16 cellular contexts compared by ENCODE assay signal in the genomic region with DNA sequence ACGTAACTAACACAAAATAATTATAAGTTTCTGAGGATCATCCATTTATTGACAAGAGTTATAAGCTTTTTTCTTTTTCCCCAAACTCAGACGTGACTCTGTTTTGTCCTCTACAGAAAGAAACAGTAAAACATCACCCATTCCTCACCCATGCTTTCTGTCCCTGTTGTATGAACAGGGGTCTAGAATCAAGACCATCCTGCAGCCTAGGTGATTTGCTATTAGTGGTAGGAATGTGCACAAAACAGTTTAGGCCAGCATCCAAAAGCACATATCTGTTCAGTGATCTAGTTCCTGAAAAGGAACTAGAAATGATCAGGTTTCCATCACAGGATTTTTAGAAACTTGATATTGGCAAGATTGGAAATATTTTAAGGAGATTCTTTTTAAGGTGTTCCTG.
"Had no signal": no experiment of that assay in that cellular context is flagged by ENCODE, and none has a peak within 500 bp of the region (broad histone marks: within the 10 kb centered on the region; RNA-seq: fewer than 3 reads in every experiment).

No MANE protein-coding gene starts in this region.

- DNase-seq: activated B cell treated with CpG ODN at 0.5 μM for 24 hours; activated CD4-positive, alpha-beta T cell treated with anti-CD3 and anti-CD28 coated beads, Interleukin-2, amount 10 ng/mL, durations not matched to agents 24 days and 14 days; activated CD8-positive, alpha-beta memory T cell treated with anti-CD3 and anti-CD28 coated beads, Interleukin-2, amount 50 U/mL, for 48 hours; activated gamma-delta T cell treated with Interleukin-2 at 50 U/mL for 16 hours; activated T-cell treated with anti-CD3 and anti-CD28 coated beads, Interleukin-2, amount 50 U/mL, for 72 hours; amniotic stem cell; glutamatergic neuron; retina; stimulated activated CD4-positive, alpha-beta T cell treated with anti-CD3 and anti-CD28 coated beads, Interleukin-2, amount 100 ng/mL, for 48 hours; T-helper 2 cell; transverse colon had no signal

- FAIRE-seq: colon had no signal

- H3K27ac ChIP-seq: SJSA1, transverse colon had no signal

- H3K27me3 ChIP-seq: esophagus muscularis mucosa, SJSA1, transverse colon had no signal

- H3K4me3 ChIP-seq: esophagus muscularis mucosa, SJSA1, transverse colon had no signal

- H3K4me1 Mint-ChIP-seq: activated B cell treated with CpG ODN at 0.5 μM for 24 hours; activated CD4-positive, alpha-beta T cell treated with anti-CD3 and anti-CD28 coated beads, Interleukin-2, amount 10 ng/mL, durations not matched to agents 24 days and 14 days; stimulated activated memory B cell treated with anti-CD40 and anti-IgM and Interleukin-4, amounts not matched to agents 10 μg/mL and 1 μg/mL and 100 μg/mL, for 72 hours had no signal

- H3K4me3 Mint-ChIP-seq: activated B cell treated with CpG ODN at 0.5 μM for 24 hours; activated CD4-positive, alpha-beta T cell treated with anti-CD3 and anti-CD28 coated beads, Interleukin-2, amount 10 ng/mL, durations not matched to agents 24 days and 14 days; activated naive CD8-positive, alpha-beta T cell; activated T-cell treated with anti-CD3 and anti-CD28 coated beads, Interleukin-2, amount 50 U/mL, for 72 hours; stimulated activated memory B cell treated with anti-CD40 and anti-IgM and Interleukin-4, amounts not matched to agents 10 μg/mL and 1 μg/mL and 100 μg/mL, for 72 hours had no signal

- H3K36me3 Mint-ChIP-seq: activated naive CD8-positive, alpha-beta T cell; stimulated activated memory B cell treated with anti-CD40 and anti-IgM and Interleukin-4, amounts not matched to agents 10 μg/mL and 1 μg/mL and 100 μg/mL, for 72 hours had no signal

- H3K9me3 Mint-ChIP-seq: activated B cell treated with CpG ODN at 0.5 μM for 24 hours; activated CD4-positive, alpha-beta T cell treated with anti-CD3 and anti-CD28 coated beads, Interleukin-2, amount 10 ng/mL, durations not matched to agents 24 days and 14 days; activated T-cell treated with anti-CD3 and anti-CD28 coated beads, Interleukin-2, amount 50 U/mL, for 72 hours; stimulated activated memory B cell treated with anti-CD40 and anti-IgM and Interleukin-4, amounts not matched to agents 10 μg/mL and 1 μg/mL and 100 μg/mL, for 72 hours had no signal

- H3K27ac Mint-ChIP-seq: activated B cell treated with CpG ODN at 0.5 μM for 24 hours; activated CD4-positive, alpha-beta T cell treated with anti-CD3 and anti-CD28 coated beads, Interleukin-2, amount 10 ng/mL, durations not matched to agents 24 days and 14 days; activated naive CD8-positive, alpha-beta T cell; activated T-cell treated with anti-CD3 and anti-CD28 coated beads, Interleukin-2, amount 50 U/mL, for 72 hours; stimulated activated memory B cell treated with anti-CD40 and anti-IgM and Interleukin-4, amounts not matched to agents 10 μg/mL and 1 μg/mL and 100 μg/mL, for 72 hours had no signal

- H3K27me3 Mint-ChIP-seq: activated B cell treated with CpG ODN at 0.5 μM for 24 hours; activated CD4-positive, alpha-beta T cell treated with anti-CD3 and anti-CD28 coated beads, Interleukin-2, amount 10 ng/mL, durations not matched to agents 24 days and 14 days; activated naive CD8-positive, alpha-beta T cell; stimulated activated memory B cell treated with anti-CD40 and anti-IgM and Interleukin-4, amounts not matched to agents 10 μg/mL and 1 μg/mL and 100 μg/mL, for 72 hours had no signal
